32 cellular contexts compared by ENCODE assay signal in the genomic region with DNA sequence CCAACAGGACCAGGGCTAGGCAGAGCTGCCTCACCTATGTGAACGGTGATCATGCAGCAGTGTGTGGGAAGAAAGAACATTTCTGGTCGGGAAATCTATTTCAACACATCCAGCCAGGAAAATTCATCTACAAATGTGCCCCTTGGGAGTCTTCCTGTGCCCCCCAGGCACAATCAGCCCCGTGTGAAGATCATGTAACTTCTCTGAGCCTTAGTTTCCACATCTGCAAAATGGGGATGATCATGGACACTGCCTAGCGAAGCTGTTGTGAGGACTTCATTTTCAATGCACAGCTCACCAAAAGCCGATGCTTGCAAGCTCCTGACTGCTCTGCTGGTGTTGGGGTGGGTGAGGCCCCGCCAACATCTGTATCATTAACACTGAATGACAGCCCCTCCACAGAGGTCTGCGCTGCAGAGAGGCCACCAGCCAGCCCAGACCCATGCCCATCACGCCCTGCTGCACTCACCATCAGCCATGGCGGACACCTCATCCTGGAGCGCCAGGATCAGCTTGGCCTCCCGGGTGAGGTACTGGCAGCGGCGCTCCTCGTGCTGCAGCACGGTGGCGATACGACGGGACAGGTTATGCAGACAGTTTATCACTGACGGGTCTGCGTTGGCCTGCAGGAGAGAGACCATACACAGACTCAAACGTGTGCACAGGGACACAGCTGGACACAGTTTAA. TPM values are rescaled to one million over a fixed set of nuclear protein-coding genes. Genes with fewer than 3 reads are reported as not detected.
A peak's percentile ranks its signal among the peaks of the same experiment; 100 is the strongest.
DNase-seq lines count a peak whose midpoint lies in the region; ATAC-seq, FAIRE-seq and TF ChIP-seq lines count a peak whose summit lies in the region.
"Had no signal": no experiment of that assay in that cellular context is flagged by ENCODE, and none has a peak within 500 bp of the region (broad histone marks: within the 10 kb centered on the region; RNA-seq: fewer than 3 reads in every experiment).

No MANE protein-coding gene starts in this region.

- H3K4me2 ChIP-seq in K562 (ENCODE audit: insufficient read depth, low read length) (peak overlapping the region; percentile 62; the same call in 1 of the 2 replicates), trophoblast cell (ENCODE audit: low read length) (no peak overlapping the region)
- H3K4me2 ChIP-seq: KMS-11 had no signal

- H2AFZ ChIP-seq in K562 (ENCODE audit: low read depth, low read length), result no peak overlapping the region
- no peak overlapping the region for H2AFZ ChIP-seq in trophoblast cell (ENCODE audit: insufficient read depth, low read length, poor library complexity)

- TF ChIP-seq POLR2A in K562 (conservative IDR thresholded peaks at IDR 0.05) (no peak), thyroid gland (IDR thresholded peaks at IDR 0.05) (no peak)

- POLR2A ChIA-PET in A673 (lab: Charles Lee; ENCODE audit: low non-redundant PET), result no interaction called here
- POLR2A ChIA-PET in K562 (lab: Yijun Ruan, JAX), result interaction anchor here (1.1 kb wide), 1 partner anchor 13 kb away, joined by 3 read pairs; no protein-coding TSS in a partner anchor

- H2AK5ac ChIP-seq in trophoblast cell (ENCODE audit: low read length), result no peak overlapping the region

- no peak for FAIRE-seq in K562 (lab: Jason Lieb, UNC)
- FAIRE-seq: GM12878, H1, HTR-8/SVneo had no signal

- H4K20me1 ChIP-seq in K562 (replicated peaks; ENCODE audit: control insufficient read depth, insufficient read depth, low read length), result no peaks in the 10 kb centered on the region

- DNase-seq in A673 (ENCODE audit: low spot score) (no peak), HFFc6 (no peak), K562 (ENCODE audit: extremely low read depth in 1 of 4, low spot score in 3 of 4) (no peak), trophoblast cell (no peak), thyroid gland (no peak), left ventricle myocardium inferior (no peak), SIG-M5 treated with dmso at 0.1 percent for 504 hours (lab: John Stamatoyannopoulos, UW; ENCODE audit: unreplicated experiment) (no peak)
- DNase-seq in activated CD4-positive, alpha-beta T cell treated with anti-CD3 and anti-CD28 coated beads for 1 hour, result no peak
- DNase-seq: C1 segment of cervical spinal cord; Caco-2; CD4-positive, alpha-beta memory T cell; DMS 273 treated with DMSO at 0.1 percent for 48 hours; DMS79; EL; GDM1; HCEC 1CT; MM.1S; NCI-H1417; NCI-H1694; NCI-H2081; NCI-H2227 treated with DMSO at 0.1 percent for 48 hours; NCI-H526 treated with DMSO at 0.1 percent for 48 hours; SHP77 treated with DMSO at 0.1 percent for 48 hours had no signal

- intact Hi-C loops in A673 (cut with micrococcal nuclease; ENCODE audit: unreplicated experiment), result no loop called here
- intact Hi-C loops in K562 (cut with micrococcal nuclease), result no loop called here
- intact Hi-C loops in thyroid gland (cut with DNase I), result no loop called here
- intact Hi-C loops in left ventricle myocardium inferior (cut with micrococcal nuclease), result no loop called here

- H2BK5ac ChIP-seq in trophoblast cell (ENCODE audit: low read depth, low read length, poor library complexity), result no peak overlapping the region

- H3K27ac Mint-ChIP-seq in HFFc6, result peak overlapping the region; percentile 80; the same call in 1 of the 2 replicates
- H3K27ac Mint-ChIP-seq: CD4-positive, alpha-beta memory T cell had no signal

- BruUV-seq in A673 (replicated peaks; lab: Mats Ljungman, UMichigan), result no TSS peak
- BruUV-seq in K562 (replicated peaks; lab: Mats Ljungman, UMichigan), result no TSS peak

- H4K91ac ChIP-seq in trophoblast cell (ENCODE audit: low read depth, low read length), result no peak overlapping the region

- H3K14ac ChIP-seq in trophoblast cell (ENCODE audit: low read length), result no peak overlapping the region

- in situ Hi-C loops in K562 (cut with MboI), result no loop called here

- peak overlapping the region; percentile 12 for H3K27ac ChIP-seq in A673 (ENCODE audit: low read depth, low read length, poor library complexity, severe bottlenecking)
- H3K27ac ChIP-seq in K562 (ENCODE audit: extremely low read depth, low read depth, low read length), result peak overlapping the region; percentile 92
- H3K27ac ChIP-seq in trophoblast cell (ENCODE audit: low read depth, low read length), result no peak overlapping the region
- no peak overlapping the region for H3K27ac ChIP-seq in thyroid gland
- H3K27ac ChIP-seq in left ventricle myocardium inferior (replicated peaks), result no peak overlapping the region

- no peaks in the 10 kb centered on the region for H3K9me1 ChIP-seq in K562 (ENCODE audit: control insufficient read depth, insufficient read depth, low read length)

- no peak overlapping the region for H3K4me3 Mint-ChIP-seq in HFFc6
- H3K4me3 Mint-ChIP-seq: CD4-positive, alpha-beta memory T cell had no signal

- no peak for TF ChIP-seq EP300 in K562 (IDR thresholded peaks at IDR 0.05; ENCODE audit: low read length)

- no peak overlapping the region for H2BK120ac ChIP-seq in trophoblast cell (ENCODE audit: insufficient read depth, low read length, poor library complexity)

- TF ChIP-seq RAD21 in K562 (CRISPR knock-in tag; conservative IDR thresholded peaks at IDR 0.05 in 1 of 2, IDR thresholded peaks at IDR 0.05 in 1 of 2), result no peak

- no peak overlapping the region for H3K23ac ChIP-seq in trophoblast cell (ENCODE audit: low read length)

- no peak overlapping the region for H3K4me3 ChIP-seq in A673 (ENCODE audit: low read depth, low read length, poor library complexity, severe bottlenecking)
- H3K4me3 ChIP-seq in K562, result no peak overlapping the region
- peak overlapping the region; percentile 26 for H3K4me3 ChIP-seq in trophoblast cell (ENCODE audit: low read depth, low read length)
- H3K4me3 ChIP-seq in thyroid gland (replicated peaks in 1 of 3), result no peak overlapping the region
- no peak overlapping the region for H3K4me3 ChIP-seq in left ventricle myocardium inferior
- H3K4me3 ChIP-seq: GM12878, SK-N-MC had no signal

- no peaks in the 10 kb centered on the region for H3K9me3 Mint-ChIP-seq in HFFc6
- H3K9me3 Mint-ChIP-seq: CD4-positive, alpha-beta memory T cell had no signal

- H3K4me1 ChIP-seq in A673 (ENCODE audit: insufficient read depth, low read length, poor library complexity, severe bottlenecking), result peaks cover 10% of the 10 kb centered on the region
- H3K4me1 ChIP-seq in K562 (replicated peaks in 1 of 2; ENCODE audit: control insufficient read depth in 2 of 2, insufficient read depth in 2 of 2, low read length in 2 of 2), result peaks cover 36 to 37% of the 10 kb centered on the region in 2 experiments
- H3K4me1 ChIP-seq in trophoblast cell (ENCODE audit: control insufficient read depth in 1 of 2, insufficient read depth in 2 of 2, low read length in 2 of 2), result peaks cover 7 to 10% of the 10 kb centered on the region in 2 experiments
- H3K4me1 ChIP-seq in thyroid gland, result peaks cover under 1 to 10% of the 10 kb centered on the region in 2 donors
- peaks cover 6% of the 10 kb centered on the region for H3K4me1 ChIP-seq in left ventricle myocardium inferior

- H3K4ac ChIP-seq in trophoblast cell (ENCODE audit: low read depth, low read length), result no peak overlapping the region

- ATAC-seq in K562, result no peak
- ATAC-seq: GM12878, Panc1 had no signal

- H2BK12ac ChIP-seq in trophoblast cell (ENCODE audit: low read length), result no peak overlapping the region

- CTCF ChIA-PET in A673 (lab: Charles Lee), result no interaction called here
- CTCF ChIA-PET in K562 (lab: Yijun Ruan, JAX; ENCODE audit: low intra/inter-chr PET ratio), result no interaction called here

- H3K27me3 ChIP-seq in A673 (replicated peaks; ENCODE audit: insufficient read depth, low read depth, low read length, poor library complexity) (no peaks in the 10 kb centered on the region), K562 (ENCODE audit: control insufficient read depth in 2 of 2, insufficient read depth in 2 of 2, low read length in 2 of 2) (no peaks in the 10 kb centered on the region; a peak in 1 of 5 replicates), trophoblast cell (ENCODE audit: insufficient read depth, low read length) (no peaks in the 10 kb centered on the region), thyroid gland (no peaks in the 10 kb centered on the region), left ventricle myocardium inferior (ENCODE audit: low read depth) (no peaks in the 10 kb centered on the region)

- H3K27me3 Mint-ChIP-seq in HFFc6 (ENCODE audit: insufficient read depth), result no peaks in the 10 kb centered on the region; the same call in none of the 2 replicates
- H3K27me3 Mint-ChIP-seq: CD4-positive, alpha-beta memory T cell had no signal

- TF ChIP-seq CTCF in A673 (conservative IDR thresholded peaks at IDR 0.05; ENCODE audit: low read depth, low read length), result no peak
- no peak for TF ChIP-seq CTCF in HFFc6 (IDR thresholded peaks at IDR 0.05)
- TF ChIP-seq CTCF in K562 (IDR thresholded peaks at IDR 0.05 in 2 of 3, conservative IDR thresholded peaks at IDR 0.05 in 1 of 3; ENCODE audit: insufficient read depth in 2 of 3, low read depth in 1 of 3, low read length in 3 of 3), result no peak
- no peak for TF ChIP-seq CTCF in thyroid gland (IDR thresholded peaks at IDR 0.05)
- no peak for TF ChIP-seq CTCF in left ventricle myocardium inferior (IDR thresholded peaks at IDR 0.05; ENCODE audit: borderline replicate concordance)

- no peaks in the 10 kb centered on the region for H3K79me1 ChIP-seq in trophoblast cell (ENCODE audit: low read length)

- 89% methylated on average over 21 of the region's 21 CpGs for WGBS in K562 (ENCODE audit: insufficient coverage, low coverage, missing lambda C conversion rate)
- WGBS in trophoblast cell (ENCODE audit: extremely low coverage, insufficient coverage, insufficient read length), result no CpG with 5 or more reads among the region's 21 CpGs
- 91 to 94% methylated on average over 10 of the region's 21 CpGs for WGBS in thyroid gland, 2 donors

- peaks cover 11% of the 10 kb centered on the region; the same call in 2 of the 3 replicates for H3K79me2 ChIP-seq in K562 (ENCODE audit: control insufficient read depth, insufficient read depth, low read length)
- H3K79me2 ChIP-seq in trophoblast cell (ENCODE audit: control insufficient read depth, insufficient read depth, low read length, poor library complexity), result no peaks in the 10 kb centered on the region

- H4K12ac ChIP-seq in trophoblast cell (ENCODE audit: low read depth, low read length), result no peak overlapping the region

- H3K9me3 ChIP-seq in A673 (ENCODE audit: low read depth, low read length, poor library complexity, severe bottlenecking) (no peaks in the 10 kb centered on the region), K562 (replicated peaks; ENCODE audit: control insufficient read depth, insufficient read depth, low read depth, low read length) (no peaks in the 10 kb centered on the region), trophoblast cell (ENCODE audit: insufficient read depth, low read depth, low read length) (peaks cover 2% of the 10 kb centered on the region), thyroid gland (no peaks in the 10 kb centered on the region), left ventricle myocardium inferior (replicated peaks) (no peaks in the 10 kb centered on the region)
- H3K9me3 ChIP-seq: Caco-2 had no signal

- H3K9ac ChIP-seq in K562 (ENCODE audit: insufficient read depth in 1 of 2, low read depth in 2 of 2, low read length in 2 of 2) (peak overlapping the region; percentile 49 to 62; a peak in 2 of 4 replicates), trophoblast cell (ENCODE audit: low read length) (no peak overlapping the region)

- peaks cover 24% of the 10 kb centered on the region for H3K4me1 Mint-ChIP-seq in HFFc6 (ENCODE audit: low read depth)
- H3K4me1 Mint-ChIP-seq: CD4-positive, alpha-beta memory T cell had no signal

- H4K8ac ChIP-seq in trophoblast cell (ENCODE audit: low read depth, low read length), result no peak overlapping the region

- no peak overlapping the region for H3K18ac ChIP-seq in trophoblast cell (ENCODE audit: low read length)

- peaks cover 39% of the 10 kb centered on the region for H3K36me3 ChIP-seq in A673 (ENCODE audit: insufficient read depth, low read length, poor library complexity, severe bottlenecking)
- peaks cover 66% of the 10 kb centered on the region for H3K36me3 ChIP-seq in K562 (ENCODE audit: control insufficient read depth, insufficient read depth, low read length)
- peaks cover 18 to 19% of the 10 kb centered on the region in 2 experiments for H3K36me3 ChIP-seq in trophoblast cell (ENCODE audit: control insufficient read depth in 1 of 2, insufficient read depth in 2 of 2, low read length in 2 of 2)
- H3K36me3 ChIP-seq in thyroid gland, result peaks cover 14 to 23% of the 10 kb centered on the region in 2 donors
- H3K36me3 ChIP-seq in left ventricle myocardium inferior, result peaks cover 57% of the 10 kb centered on the region

- peaks cover 17% of the 10 kb centered on the region; the same call in 1 of the 2 replicates for H3K36me3 Mint-ChIP-seq in HFFc6 (ENCODE audit: low read depth)

RNA-seq across cellular contexts. Expression of a gene that starts 26.2 kb away (rescaled TPM):
- total RNA-seq in A673 (2021) (61.6 and 62.6 TPM in 2 replicates), K562 (2014; rRNA removed) (8.4 and 10.9 TPM in 2 replicates), K562 (2014; rRNA removed; fragmentation: Illumina TruSeq; extraction: Trizol) (3.7 and 5.6 TPM in 2 replicates), K562 (2015; rRNA removed; fragmentation: Illumina TruSeq; extraction: Trizol) (4.4 and 7.9 TPM in 2 replicates), K562 (2021) (51.0 and 53.6 TPM in 2 replicates), thyroid gland (10 to 100 TPM; 21.8 to 34.3 (median 26.1) TPM), left ventricle myocardium inferior (18.4 TPM)
- total RNA-seq in HFFc6 (2021; fragmentation: NEBNext Ultra II Directional; extraction: Animal tissue kit (Norgen Biotek cat#: 25700)), result 10 to 100 TPM; 33.9 to 40.9 (median 37.1) TPM
- total RNA-seq in K562 (2011; cell fraction: chromatin; rRNA removed; ENCODE audit: low replicate concordance), result 75.3 and 210 TPM in 2 replicates
- total RNA-seq in K562 (2011; cell fraction: nucleolus; rRNA removed), result 101 and 104 TPM in 2 replicates
- total RNA-seq in K562 (2011; cell fraction: nucleoplasm; rRNA removed), result 79.9 and 94.8 TPM in 2 replicates
- polyA plus RNA-seq in K562 (2011; rRNA removed) (9.7 and 26.3 TPM in 2 replicates), K562 (2014; fragmentation: Illumina TruSeq; extraction: Trizol) (38.9 and 54.1 TPM in 2 replicates), K562 (2014; fragmentation: Nextera tagmentation; extraction: Ambion mirVana) (1 to 10 TPM in 1 of 2 experiments, under 1 TPM in 1; 0.92 to 1.0 TPM), K562 (2014; rRNA removed) (18.8 and 19.1 TPM in 2 replicates)
- 14.6 and 15.5 TPM in 2 replicates for polyA plus RNA-seq in K562 (2011; cell fraction: cytosol; rRNA removed)
- polyA plus RNA-seq in K562 (2011; cell fraction: nucleus; rRNA removed), result 49.9 and 59.5 TPM in 2 replicates
- polyA plus RNA-seq in K562 (2012), result 44.9 and 60.8 TPM in 2 replicates
- 13.2 and 14.2 TPM in 2 replicates for polyA minus RNA-seq in K562 (2011; rRNA and poly(A)+ RNA removed)
- 29.3 and 41.0 TPM in 2 replicates for polyA minus RNA-seq in K562 (2011; cell fraction: cytosol; rRNA and poly(A)+ RNA removed)
- 20.2 and 31.7 TPM in 2 replicates for polyA minus RNA-seq in K562 (2011; cell fraction: nucleus; rRNA and poly(A)+ RNA removed)
- 30.1 and 33.0 TPM in 2 replicates for polyA plus RNA-seq in trophoblast cell (2013)

RNA-seq across cellular contexts. Expression of a gene that starts 34.3 kb away (rescaled TPM):
- 30.6 and 34.2 TPM in 2 replicates for total RNA-seq in A673 (2021)
- total RNA-seq in HFFc6 (2021; fragmentation: NEBNext Ultra II Directional; extraction: Animal tissue kit (Norgen Biotek cat#: 25700)), result 100 to 1,000 TPM in 2 of 6 experiments, 10 to 100 TPM in 4; 92.3 to 104 (median 96.9) TPM
- 6.3 and 35.1 TPM in 2 replicates for total RNA-seq in K562 (2011; cell fraction: chromatin; rRNA removed; ENCODE audit: low replicate concordance)
- 52.2 and 54.0 TPM in 2 replicates for total RNA-seq in K562 (2011; cell fraction: nucleolus; rRNA removed)
- total RNA-seq in K562 (2011; cell fraction: nucleoplasm; rRNA removed), result 26.0 and 30.7 TPM in 2 replicates
- 192 and 226 TPM in 2 replicates for total RNA-seq in K562 (2014; rRNA removed)
- 5.0 and 6.1 TPM in 2 replicates for total RNA-seq in K562 (2014; rRNA removed; fragmentation: Illumina TruSeq; extraction: Trizol)
- 47.1 and 52.8 TPM in 2 replicates for total RNA-seq in K562 (2015; rRNA removed; fragmentation: Illumina TruSeq; extraction: Trizol)
- total RNA-seq in K562 (2021), result 80.1 and 81.9 TPM in 2 replicates
- polyA plus RNA-seq in K562 (2011; rRNA removed), result 36.2 and 52.2 TPM in 2 replicates
- 102 and 222 TPM in 2 replicates for polyA plus RNA-seq in K562 (2011; cell fraction: cytosol; rRNA removed)
- 38.8 and 51.3 TPM in 2 replicates for polyA plus RNA-seq in K562 (2011; cell fraction: nucleus; rRNA removed)
- polyA plus RNA-seq in K562 (2012), result 46.7 and 91.8 TPM in 2 replicates
- polyA plus RNA-seq in K562 (2014; fragmentation: Illumina TruSeq; extraction: Trizol), result 21.1 and 55.2 TPM in 2 replicates
- 1 to 10 TPM in 1 of 2 experiments, under 1 TPM in 1; 0.42 to 2.2 TPM for polyA plus RNA-seq in K562 (2014; fragmentation: Nextera tagmentation; extraction: Ambion mirVana)
- polyA plus RNA-seq in K562 (2014; rRNA removed), result 138 and 214 TPM in 2 replicates
- 5.7 and 7.4 TPM in 2 replicates for polyA minus RNA-seq in K562 (2011; rRNA and poly(A)+ RNA removed)
- polyA minus RNA-seq in K562 (2011; cell fraction: cytosol; rRNA and poly(A)+ RNA removed), result 34.4 and 54.7 TPM in 2 replicates
- polyA minus RNA-seq in K562 (2011; cell fraction: nucleus; rRNA and poly(A)+ RNA removed), result 15.9 and 16.8 TPM in 2 replicates
- 65.9 and 66.8 TPM in 2 replicates for polyA plus RNA-seq in trophoblast cell (2013)
- total RNA-seq in thyroid gland, result 100 to 1,000 TPM in 2 of 4 donors, 10 to 100 TPM in 2; 75.8 to 150 (median 104) TPM
- total RNA-seq in left ventricle myocardium inferior, result 44.5 TPM

RNA-seq across cellular contexts. Expression of a gene that starts 39.9 kb away (rescaled TPM):
- total RNA-seq in A673 (2021) (5.8 TPM in 2 replicates), K562 (2014; rRNA removed) (4.5 and 5.9 TPM in 2 replicates), K562 (2014; rRNA removed; fragmentation: Illumina TruSeq; extraction: Trizol) (1.2 and 1.3 TPM in 2 replicates), K562 (2015; rRNA removed; fragmentation: Illumina TruSeq; extraction: Trizol) (1.2 and 1.6 TPM in 2 replicates), K562 (2021) (6.9 and 7.1 TPM in 2 replicates), thyroid gland (10 to 100 TPM; 20.4 to 35.4 (median 28.4) TPM), left ventricle myocardium inferior (24.4 TPM)
- 10 to 100 TPM; 54.9 to 65.8 (median 60.0) TPM for total RNA-seq in HFFc6 (2021; fragmentation: NEBNext Ultra II Directional; extraction: Animal tissue kit (Norgen Biotek cat#: 25700))
- total RNA-seq in K562 (2011; cell fraction: chromatin; rRNA removed; ENCODE audit: low replicate concordance), result 63.2 and 128 TPM in 2 replicates
- 70.9 and 80.0 TPM in 2 replicates for total RNA-seq in K562 (2011; cell fraction: nucleolus; rRNA removed)
- 60.5 TPM in 2 replicates for total RNA-seq in K562 (2011; cell fraction: nucleoplasm; rRNA removed)
- polyA plus RNA-seq in K562 (2011; rRNA removed) (8.2 and 20.0 TPM in 2 replicates), K562 (2014; fragmentation: Illumina TruSeq; extraction: Trizol) (4.2 and 5.5 TPM in 2 replicates), K562 (2014; fragmentation: Nextera tagmentation; extraction: Ambion mirVana) (1 to 10 TPM; 1.0 to 2.0 TPM), K562 (2014; rRNA removed) (6.0 and 6.9 TPM in 2 replicates)
- polyA plus RNA-seq in K562 (2011; cell fraction: cytosol; rRNA removed), result 9.3 and 10.9 TPM in 2 replicates
- 210 and 244 TPM in 2 replicates for polyA plus RNA-seq in K562 (2011; cell fraction: nucleus; rRNA removed)
- polyA plus RNA-seq in K562 (2012), result 3.0 and 13.0 TPM in 2 replicates
- polyA minus RNA-seq in K562 (2011; rRNA and poly(A)+ RNA removed), result 2.7 and 4.6 TPM in 2 replicates
- 3.7 and 10.0 TPM in 2 replicates for polyA minus RNA-seq in K562 (2011; cell fraction: cytosol; rRNA and poly(A)+ RNA removed)
- 15.8 and 22.8 TPM in 2 replicates for polyA minus RNA-seq in K562 (2011; cell fraction: nucleus; rRNA and poly(A)+ RNA removed)
- 52.6 and 57.2 TPM in 2 replicates for polyA plus RNA-seq in trophoblast cell (2013)
- total RNA-seq: CD4-positive, alpha-beta memory T cell had no signal
- polyA plus RNA-seq: CD4-positive, alpha-beta memory T cell had no signal

RNA-seq across cellular contexts. Expression of a gene that starts 40.1 kb away (rescaled TPM):
- not detected in 2 replicates for total RNA-seq in A673 (2021)
- total RNA-seq in HFFc6 (2021; fragmentation: NEBNext Ultra II Directional; extraction: Animal tissue kit (Norgen Biotek cat#: 25700)), result not detected
- total RNA-seq in K562 (2011; cell fraction: chromatin; rRNA removed; ENCODE audit: low replicate concordance), result 24.8 and 31.8 TPM in 2 replicates
- total RNA-seq in K562 (2011; cell fraction: nucleolus; rRNA removed), result 215 and 289 TPM in 2 replicates
- 142 and 150 TPM in 2 replicates for total RNA-seq in K562 (2011; cell fraction: nucleoplasm; rRNA removed)
- 207 and 227 TPM in 2 replicates for total RNA-seq in K562 (2014; rRNA removed)
- total RNA-seq in K562 (2014; rRNA removed; fragmentation: Illumina TruSeq; extraction: Trizol), result 35.6 and 63.2 TPM in 2 replicates
- 53.5 and 58.0 TPM in 2 replicates for total RNA-seq in K562 (2015; rRNA removed; fragmentation: Illumina TruSeq; extraction: Trizol)
- total RNA-seq in K562 (2021), result 480 and 495 TPM in 2 replicates
- 610 and 640 TPM in 2 replicates for polyA plus RNA-seq in K562 (2011; rRNA removed)
- polyA plus RNA-seq in K562 (2011; cell fraction: cytosol; rRNA removed), result 883 and 4,551 TPM in 2 replicates
- polyA plus RNA-seq in K562 (2011; cell fraction: nucleus; rRNA removed), result 162 and 437 TPM in 2 replicates
- polyA plus RNA-seq in K562 (2012), result 135 and 513 TPM in 2 replicates
- polyA plus RNA-seq in K562 (2014; fragmentation: Illumina TruSeq; extraction: Trizol), result 101 and 278 TPM in 2 replicates
- polyA plus RNA-seq in K562 (2014; fragmentation: Nextera tagmentation; extraction: Ambion mirVana), result 100 to 1,000 TPM in 1 of 2 experiments, 10 to 100 TPM in 1; 80.7 to 113 TPM
- polyA plus RNA-seq in K562 (2014; rRNA removed), result 365 and 410 TPM in 2 replicates
- 45.2 and 140 TPM in 2 replicates for polyA minus RNA-seq in K562 (2011; rRNA and poly(A)+ RNA removed)
- 516 and 634 TPM in 2 replicates for polyA minus RNA-seq in K562 (2011; cell fraction: cytosol; rRNA and poly(A)+ RNA removed)
- 180 and 270 TPM in 2 replicates for polyA minus RNA-seq in K562 (2011; cell fraction: nucleus; rRNA and poly(A)+ RNA removed)
- not detected in 2 replicates for polyA plus RNA-seq in trophoblast cell (2013)
- not detected for total RNA-seq in thyroid gland
- not detected for total RNA-seq in left ventricle myocardium inferior
- total RNA-seq: A172; Caco-2; CD4-positive, alpha-beta memory T cell; H1; NCI-H460; OCI-LY7 had no signal
- polyA plus RNA-seq: CD4-positive, alpha-beta memory T cell; GM12878 had no signal

RNA-seq across cellular contexts. Expression of a gene that starts 53.5 kb away (rescaled TPM):
- total RNA-seq in A673 (2021), result not detected in 2 replicates
- total RNA-seq in HFFc6 (2021; fragmentation: NEBNext Ultra II Directional; extraction: Animal tissue kit (Norgen Biotek cat#: 25700)), result not detected
- not detected in 2 replicates for total RNA-seq in K562 (2011; cell fraction: chromatin; rRNA removed; ENCODE audit: low replicate concordance)
- not detected in 2 replicates for total RNA-seq in K562 (2011; cell fraction: nucleolus; rRNA removed)
- total RNA-seq in K562 (2011; cell fraction: nucleoplasm; rRNA removed), result not detected in 2 replicates
- not detected in 2 replicates for total RNA-seq in K562 (2014; rRNA removed)
- total RNA-seq in K562 (2014; rRNA removed; fragmentation: Illumina TruSeq; extraction: Trizol), result not detected in 2 replicates
- not detected in 2 replicates for total RNA-seq in K562 (2015; rRNA removed; fragmentation: Illumina TruSeq; extraction: Trizol)
- total RNA-seq in K562 (2021), result not detected in 2 replicates
- polyA plus RNA-seq in K562 (2011; rRNA removed), result not detected in 2 replicates
- 1.2 TPM in 1 of 2 replicates, not detected in the other for polyA plus RNA-seq in K562 (2011; cell fraction: cytosol; rRNA removed)
- not detected in 2 replicates for polyA plus RNA-seq in K562 (2011; cell fraction: nucleus; rRNA removed)
- not detected in 2 replicates for polyA plus RNA-seq in K562 (2012)
- polyA plus RNA-seq in K562 (2014; fragmentation: Illumina TruSeq; extraction: Trizol), result not detected in 2 replicates
- polyA plus RNA-seq in K562 (2014; fragmentation: Nextera tagmentation; extraction: Ambion mirVana), result not detected
- polyA plus RNA-seq in K562 (2014; rRNA removed), result not detected in 2 replicates
- not detected in 2 replicates for polyA minus RNA-seq in K562 (2011; rRNA and poly(A)+ RNA removed)
- polyA minus RNA-seq in K562 (2011; cell fraction: cytosol; rRNA and poly(A)+ RNA removed), result not detected in 2 replicates
- polyA minus RNA-seq in K562 (2011; cell fraction: nucleus; rRNA and poly(A)+ RNA removed), result not detected in 2 replicates
- polyA plus RNA-seq in trophoblast cell (2013), result not detected in 2 replicates
- not detected for total RNA-seq in thyroid gland
- total RNA-seq in left ventricle myocardium inferior, result not detected
- total RNA-seq: A172; Caco-2; CD4-positive, alpha-beta memory T cell; GM12878; H1; NCI-H460; OCI-LY7 had no signal
- polyA plus RNA-seq: CD4-positive, alpha-beta memory T cell had no signal

Comparison
In these comparisons a context has a peak if more than half of its experiments do, and no peak if none do; other contexts are left out.
1. H3K27ac ChIP-seq: peak in A673 (single experiment) and K562 (single experiment); none in trophoblast cell (single experiment), thyroid gland (0 of 3) and left ventricle myocardium inferior (single experiment).